Comparison of ENCODE assay signal across 8 cellular contexts in genomic region chr9:89477811-89478583, GRCh38. TPM values are rescaled to one million over a fixed set of nuclear protein-coding genes. Genes with fewer than 3 reads are reported as not detected.
DNase-seq lines count a peak whose midpoint lies in the region; TF ChIP-seq lines count a peak whose summit lies in the region.

No MANE protein-coding gene starts in this region.

- peaks cover 23% of the 10 kb centered on the region for H3K36me3 Mint-ChIP-seq in nephron progenitor cell (ENCODE audit: low read depth)

- H3K27ac ChIP-seq in caudate nucleus (ENCODE audit: low read depth, low read length), result peak overlapping the region; percentile 18

- H3K4me1 Mint-ChIP-seq in nephron progenitor cell, result peaks cover 66% of the 10 kb centered on the region

- H3K27ac Mint-ChIP-seq in nephron progenitor cell, result peak overlapping the region; percentile 8

- peak; percentile 81 for DNase-seq in H4 (ENCODE audit: low spot score)
- peak in 4 of 5 experiments; percentile 40 to 84 (median 50) for DNase-seq in T-helper 2 cell
- peak in 5 of 61 donors; percentile 10 to 40 (median 24) for DNase-seq in caudate nucleus (lab: John Stamatoyannopoulos, UW)
- no peak for DNase-seq in nephron progenitor cell
- no peak for DNase-seq in NCI-H2227 treated with DMSO at 0.1 percent for 48 hours (lab: John Stamatoyannopoulos, UW)
- no peak for DNase-seq in NCI-H2081 treated with DMSO at 0.1 percent for 48 hours (lab: John Stamatoyannopoulos, UW)
- DNase-seq in NCI-H1048 (lab: John Stamatoyannopoulos, UW), result no peak
- no peak for DNase-seq in NK-92 treated with Interleukin-12 subunit alpha and Interleukin-12 subunit beta, amount 100 ng/mL, for 24 hours (lab: John Stamatoyannopoulos, UW)

- peaks cover 4% of the 10 kb centered on the region for H3K9me3 Mint-ChIP-seq in nephron progenitor cell

- no peak overlapping the region for H3K4me3 Mint-ChIP-seq in nephron progenitor cell

- no peak for TF ChIP-seq CTCF in nephron progenitor cell (IDR thresholded peaks at IDR 0.05)

- H3K27me3 Mint-ChIP-seq in nephron progenitor cell (ENCODE audit: low read depth, poor library complexity), result peaks cover 4% of the 10 kb centered on the region

RNA-seq across cellular contexts. Expression of gene SEMA4D, which starts 19.9 kb away (rescaled TPM):
- 4.8 and 6.3 TPM in 2 replicates for total RNA-seq in H4 (2014; rRNA removed; shearing (Covaris generic))

Comparison
In these comparisons a context has a peak if more than half of its experiments do, and no peak if none do; other contexts are left out.
1. DNase-seq: peak in H4 (single experiment) and T-helper 2 cell (4 of 5); none in nephron progenitor cell (single experiment), NCI-H2227 treated with DMSO at 0.1 percent for 48 hours (single experiment), NCI-H2081 treated with DMSO at 0.1 percent for 48 hours (single experiment), NCI-H1048 (single experiment) and NK-92 treated with Interleukin-12 subunit alpha and Interleukin-12 subunit beta, amount 100 ng/mL, for 24 hours (single experiment).